ENCODE assay signal across 12 cellular contexts in genomic region chr12:92055877-92056276, GRCh38.
DNase-seq lines count a peak whose midpoint lies in the region; ATAC-seq and TF ChIP-seq lines count a peak whose summit lies in the region.
"Had no signal": no experiment of that assay in that cellular context is flagged by ENCODE, and none has a peak within 500 bp of the region (broad histone marks: within the 10 kb centered on the region; RNA-seq: fewer than 3 reads in every experiment).

No MANE protein-coding gene starts in this region.

- no peaks in the 10 kb centered on the region for H3K9me3 ChIP-seq in left lung

- H3K9me3 Mint-ChIP-seq in activated CD8-positive, alpha-beta memory T cell treated with anti-CD3 and anti-CD28 coated beads, Interleukin-2, amount 10 ng/mL, durations not matched to agents 7 days and 5 days (ENCODE audit: low read depth), result peaks cover 3% of the 10 kb centered on the region
- H3K9me3 Mint-ChIP-seq in activated T-helper 1 cell treated with anti-CD3 and anti-CD28 coated beads, Interleukin-12 subunit alpha, Interleukin-12 subunit beta, Interleukin-2, Interleukin-4 antibody, amounts not matched to agents 30 ng/mL and 10 ng/mL and 1 ng/mL, durations not matched to agents 14 hours and 24 hours and 36 hours, result peaks cover 31% of the 10 kb centered on the region
- H3K9me3 Mint-ChIP-seq in stimulated activated naive CD8-positive, alpha-beta T cell treated with anti-CD3 and anti-CD28 coated beads, Interleukin-15, amount 100 ng/mL, for 72 hours, result peaks cover 0 to 26% of the 10 kb centered on the region in 2 donors
- H3K9me3 Mint-ChIP-seq in endothelial cell (ENCODE audit: unreplicated experiment), result no peaks in the 10 kb centered on the region

- peaks cover 35% of the 10 kb centered on the region for H3K4me1 Mint-ChIP-seq in activated CD8-positive, alpha-beta memory T cell treated with anti-CD3 and anti-CD28 coated beads, Interleukin-2, amount 10 ng/mL, durations not matched to agents 7 days and 5 days
- H3K4me1 Mint-ChIP-seq in activated T-helper 1 cell treated with anti-CD3 and anti-CD28 coated beads, Interleukin-12 subunit alpha, Interleukin-12 subunit beta, Interleukin-2, Interleukin-4 antibody, amounts not matched to agents 30 ng/mL and 10 ng/mL and 1 ng/mL, durations not matched to agents 14 hours and 24 hours and 36 hours (ENCODE audit: low read depth), result peaks cover 67% of the 10 kb centered on the region
- peaks cover 69% of the 10 kb centered on the region for H3K4me1 Mint-ChIP-seq in stimulated activated naive CD8-positive, alpha-beta T cell treated with anti-CD3 and anti-CD28 coated beads, Interleukin-15, amount 100 ng/mL, for 72 hours
- no peaks in the 10 kb centered on the region for H3K4me1 Mint-ChIP-seq in endothelial cell (ENCODE audit: unreplicated experiment)

- no peaks in the 10 kb centered on the region for H3K27me3 Mint-ChIP-seq in activated CD8-positive, alpha-beta memory T cell treated with anti-CD3 and anti-CD28 coated beads, Interleukin-2, amount 10 ng/mL, durations not matched to agents 7 days and 5 days
- no peaks in the 10 kb centered on the region for H3K27me3 Mint-ChIP-seq in activated T-helper 1 cell treated with anti-CD3 and anti-CD28 coated beads, Interleukin-12 subunit alpha, Interleukin-12 subunit beta, Interleukin-2, Interleukin-4 antibody, amounts not matched to agents 30 ng/mL and 10 ng/mL and 1 ng/mL, durations not matched to agents 14 hours and 24 hours and 36 hours (ENCODE audit: insufficient read depth)
- no peaks in the 10 kb centered on the region for H3K27me3 Mint-ChIP-seq in stimulated activated naive CD8-positive, alpha-beta T cell treated with anti-CD3 and anti-CD28 coated beads, Interleukin-15, amount 100 ng/mL, for 72 hours
- no peaks in the 10 kb centered on the region for H3K27me3 Mint-ChIP-seq in endothelial cell (ENCODE audit: unreplicated experiment)

- H3K36me3 Mint-ChIP-seq in activated CD8-positive, alpha-beta memory T cell treated with anti-CD3 and anti-CD28 coated beads, Interleukin-2, amount 10 ng/mL, durations not matched to agents 7 days and 5 days, result peaks cover 16% of the 10 kb centered on the region
- H3K36me3 Mint-ChIP-seq in activated T-helper 1 cell treated with anti-CD3 and anti-CD28 coated beads, Interleukin-12 subunit alpha, Interleukin-12 subunit beta, Interleukin-2, Interleukin-4 antibody, amounts not matched to agents 30 ng/mL and 10 ng/mL and 1 ng/mL, durations not matched to agents 14 hours and 24 hours and 36 hours (ENCODE audit: low read depth), result peaks cover 31% of the 10 kb centered on the region
- no peaks in the 10 kb centered on the region for H3K36me3 Mint-ChIP-seq in endothelial cell (ENCODE audit: low read depth, unreplicated experiment)

- CTCF ChIA-PET in activated CD8-positive, alpha-beta memory T cell treated with anti-CD3 and anti-CD28 coated beads, Interleukin-2, amount 10 ng/mL, durations not matched to agents 7 days and 5 days (lab: Charles Lee), result interaction anchor here (1.0 kb wide), 1 partner anchor 26 kb away, joined by 3 read pairs; no protein-coding TSS in a partner anchor

- H3K4me1 ChIP-seq in left lung, result peaks cover 0 to 32% of the 10 kb centered on the region in 2 donors

- ATAC-seq in activated CD8-positive, alpha-beta memory T cell treated with anti-CD3 and anti-CD28 coated beads, Interleukin-2, amount 10 ng/mL, durations not matched to agents 7 days and 5 days, result peak; percentile 92
- peak; percentile 90 for ATAC-seq in left lung
- ATAC-seq in stimulated activated naive CD8-positive, alpha-beta T cell treated with anti-CD3 and anti-CD28 coated beads, Interleukin-15, amount 100 ng/mL, for 72 hours, result peak; percentile 97
- ATAC-seq in omental fat pad (ENCODE audit: low FRiP score), result no peak

- no peaks in the 10 kb centered on the region for H3K36me3 ChIP-seq in left lung
- H3K36me3 ChIP-seq: cardiac muscle cell had no signal

- H3K4me3 Mint-ChIP-seq in activated CD8-positive, alpha-beta memory T cell treated with anti-CD3 and anti-CD28 coated beads, Interleukin-2, amount 10 ng/mL, durations not matched to agents 7 days and 5 days, result no peak overlapping the region
- H3K4me3 Mint-ChIP-seq in activated T-helper 1 cell treated with anti-CD3 and anti-CD28 coated beads, Interleukin-12 subunit alpha, Interleukin-12 subunit beta, Interleukin-2, Interleukin-4 antibody, amounts not matched to agents 30 ng/mL and 10 ng/mL and 1 ng/mL, durations not matched to agents 14 hours and 24 hours and 36 hours, result peak overlapping the region; percentile 58
- H3K4me3 Mint-ChIP-seq in stimulated activated naive CD8-positive, alpha-beta T cell treated with anti-CD3 and anti-CD28 coated beads, Interleukin-15, amount 100 ng/mL, for 72 hours, result peak overlapping the region; percentile 51 to 81
- H3K4me3 Mint-ChIP-seq in endothelial cell (ENCODE audit: unreplicated experiment), result no peak overlapping the region

- DNase-seq in activated CD8-positive, alpha-beta memory T cell treated with anti-CD3 and anti-CD28 coated beads, Interleukin-2, amount 10 ng/mL, durations not matched to agents 7 days and 5 days, result peak; percentile 79
- no peak for DNase-seq in activated CD8-positive, alpha-beta memory T cell treated with anti-CD3 and anti-CD28 coated beads for 24 hours
- peak; percentile 37 for DNase-seq in activated T-helper 1 cell treated with anti-CD3 and anti-CD28 coated beads, Interleukin-12 subunit alpha, Interleukin-12 subunit beta, Interleukin-2, Interleukin-4 antibody, amounts not matched to agents 30 ng/mL and 10 ng/mL and 1 ng/mL, durations not matched to agents 14 hours and 24 hours and 36 hours (ENCODE audit: low spot score)
- DNase-seq in left lung (no peak), omental fat pad (ENCODE audit: low spot score) (no peak), NCI-H345 (lab: John Stamatoyannopoulos, UW) (no peak), endothelial cell (ENCODE audit: low spot score) (no peak)
- peak; percentile 38 to 72 for DNase-seq in stimulated activated naive CD8-positive, alpha-beta T cell treated with anti-CD3 and anti-CD28 coated beads, Interleukin-15, amount 100 ng/mL, for 72 hours
- DNase-seq: mesendoderm, NCI-H446 treated with DMSO at 0.1 percent for 48 hours, T1000 had no signal

- TF ChIP-seq CTCF in left lung (IDR thresholded peaks at IDR 0.05), result no peak
- no peak for TF ChIP-seq CTCF in omental fat pad (IDR thresholded peaks at IDR 0.05)
- no peak for TF ChIP-seq CTCF in endothelial cell (IDR thresholded peaks at IDR 0.05; ENCODE audit: unreplicated experiment)

- peak overlapping the region; percentile 81 for H3K27ac Mint-ChIP-seq in activated CD8-positive, alpha-beta memory T cell treated with anti-CD3 and anti-CD28 coated beads, Interleukin-2, amount 10 ng/mL, durations not matched to agents 7 days and 5 days
- peak overlapping the region; percentile 90 for H3K27ac Mint-ChIP-seq in activated T-helper 1 cell treated with anti-CD3 and anti-CD28 coated beads, Interleukin-12 subunit alpha, Interleukin-12 subunit beta, Interleukin-2, Interleukin-4 antibody, amounts not matched to agents 30 ng/mL and 10 ng/mL and 1 ng/mL, durations not matched to agents 14 hours and 24 hours and 36 hours
- H3K27ac Mint-ChIP-seq in stimulated activated naive CD8-positive, alpha-beta T cell treated with anti-CD3 and anti-CD28 coated beads, Interleukin-15, amount 100 ng/mL, for 72 hours, result peak overlapping the region in 1 of 2 donors; percentile 93
- H3K27ac Mint-ChIP-seq in endothelial cell (ENCODE audit: unreplicated experiment), result no peak overlapping the region

- no peak overlapping the region for H3K27ac ChIP-seq in left lung
- H3K27ac ChIP-seq: cardiac muscle cell had no signal

- intact Hi-C loops in activated T-helper 1 cell treated with anti-CD3 and anti-CD28 coated beads, Interleukin-12 subunit alpha, Interleukin-12 subunit beta, Interleukin-2, Interleukin-4 antibody, amounts not matched to agents 30 ng/mL and 10 ng/mL and 1 ng/mL, durations not matched to agents 14 hours and 24 hours and 36 hours (cut with micrococcal nuclease), result loop anchor here (1.0 to 2.0 kb wide), 3 partner anchors 9 to 21 kb away; no protein-coding TSS in a partner anchor
- intact Hi-C loops in left lung (cut with DNase I), result no loop called here

- no peak overlapping the region for H3K4me3 ChIP-seq in left lung
- H3K4me3 ChIP-seq: cardiac muscle cell had no signal

- H3K27me3 ChIP-seq in left lung, result no peaks in the 10 kb centered on the region
- H3K27me3 ChIP-seq: cardiac muscle cell had no signal

Comparison
In these comparisons a context has a peak if more than half of its experiments do, and no peak if none do; other contexts are left out.
1. DNase-seq: peak in activated CD8-positive, alpha-beta memory T cell treated with anti-CD3 and anti-CD28 coated beads, Interleukin-2, amount 10 ng/mL, durations not matched to agents 7 days and 5 days (single experiment), activated T-helper 1 cell treated with anti-CD3 and anti-CD28 coated beads, Interleukin-12 subunit alpha, Interleukin-12 subunit beta, Interleukin-2, Interleukin-4 antibody, amounts not matched to agents 30 ng/mL and 10 ng/mL and 1 ng/mL, durations not matched to agents 14 hours and 24 hours and 36 hours (single experiment) and stimulated activated naive CD8-positive, alpha-beta T cell treated with anti-CD3 and anti-CD28 coated beads, Interleukin-15, amount 100 ng/mL, for 72 hours (2 of 2); none in activated CD8-positive, alpha-beta memory T cell treated with anti-CD3 and anti-CD28 coated beads for 24 hours (single experiment), left lung (0 of 2), omental fat pad (single experiment), NCI-H345 (single experiment) and endothelial cell (single experiment).
2. H3K4me3 Mint-ChIP-seq: peak in activated T-helper 1 cell treated with anti-CD3 and anti-CD28 coated beads, Interleukin-12 subunit alpha, Interleukin-12 subunit beta, Interleukin-2, Interleukin-4 antibody, amounts not matched to agents 30 ng/mL and 10 ng/mL and 1 ng/mL, durations not matched to agents 14 hours and 24 hours and 36 hours (single experiment) and stimulated activated naive CD8-positive, alpha-beta T cell treated with anti-CD3 and anti-CD28 coated beads, Interleukin-15, amount 100 ng/mL, for 72 hours (2 of 2); none in activated CD8-positive, alpha-beta memory T cell treated with anti-CD3 and anti-CD28 coated beads, Interleukin-2, amount 10 ng/mL, durations not matched to agents 7 days and 5 days (single experiment) and endothelial cell (single experiment).